13 cellular contexts compared by ENCODE assay signal in genomic region chr12:113088971-113089756, GRCh38. TPM values are rescaled to one million over a fixed set of nuclear protein-coding genes. Genes with fewer than 3 reads are reported as not detected.
A peak's percentile ranks its signal among the peaks of the same experiment; 100 is the strongest.
DNase-seq lines count a peak whose midpoint lies in the region; ATAC-seq and FAIRE-seq lines count a peak whose summit lies in the region.
"Had no signal": no experiment of that assay in that cellular context is flagged by ENCODE, and none has a peak within 500 bp of the region (broad histone marks: within the 10 kb centered on the region; RNA-seq: fewer than 3 reads in every experiment).

No MANE protein-coding gene starts in this region.

- H3K4me3 Mint-ChIP-seq in T-cell = peak overlapping the region; percentile 21 to 75 (median 55)

- peak in 31 of 34 experiments; percentile 23 to 57 (median 33) for DNase-seq in T-cell
- DNase-seq in activated T-cell treated with anti-CD3 and anti-CD28 coated beads, Interleukin-2, amount 50 U/mL, for 48 hours = peak; percentile 76 to 80
- peak; percentile 37 for DNase-seq in small intestine
- DNase-seq in islet precursor cell = no peak
- DNase-seq: foreskin keratinocyte, mesenchymal stem cell had no signal

- 57 to 70% (median 68%) methylated on average over 13 of the region's 13 CpGs for WGBS in small intestine, 3 donors

- H3K4me1 Mint-ChIP-seq in T-cell = peaks cover 83 to 94% (median 94%) of the 10 kb centered on the region in 3 donors

- H3K27ac Mint-ChIP-seq in T-cell = peak overlapping the region; percentile 69 to 95

- H3K27ac ChIP-seq in BLaER1 = peak overlapping the region; percentile 8; the same call in 1 of the 2 replicates
- H3K27ac ChIP-seq in small intestine (ENCODE audit: low read depth in 1 of 2, low read length in 1 of 2) = peak overlapping the region; percentile 55 to 66
- H3K27ac ChIP-seq: A549, foreskin keratinocyte, HL-60, SJSA1 had no signal

- H4K20me1 ChIP-seq in BLaER1 = peaks cover 53% of the 10 kb centered on the region; the same call in 1 of the 2 replicates

- 0 out of 2 replicates have a peak overlapping the region, but pooled peaks have one; percentile 2 for H3K9ac ChIP-seq in BLaER1

- CTCF ChIA-PET in T-cell (lab: Charles Lee) = interaction anchor here in 1 of 2 donors (0.6 to 1.3 kb wide), 2 partner anchors 41 to 101 kb away, joined by 3 to 11 read pairs; no protein-coding TSS in a partner anchor

- FAIRE-seq in small intestine (lab: Jason Lieb, UNC) = no peak
- FAIRE-seq: A549 had no signal

- H3K27me3 ChIP-seq in BLaER1 (no peaks in the 10 kb centered on the region), small intestine (ENCODE audit: control insufficient read depth in 2 of 2, insufficient read depth in 2 of 2, low read length in 2 of 2) (no peaks in the 10 kb centered on the region)
- H3K27me3 ChIP-seq: SJSA1 had no signal

- H3K36me3 ChIP-seq in BLaER1 (peaks cover 29% of the 10 kb centered on the region; the same call in 1 of the 2 replicates), small intestine (ENCODE audit: control insufficient read depth in 2 of 2, insufficient read depth in 2 of 2, low read length in 2 of 2) (no peaks in the 10 kb centered on the region)
- H3K36me3 ChIP-seq: SJSA1 had no signal

- no peaks in the 10 kb centered on the region for H3K9me3 Mint-ChIP-seq in T-cell

- peak; percentile 50 to 64 (median 59) for ATAC-seq in T-cell (replicated peaks in 1 of 4)
- no peak for ATAC-seq in HG02759 (IDR thresholded peaks at IDR 0.05; ENCODE audit: unreplicated experiment)
- no peak for ATAC-seq in GM19452 (IDR thresholded peaks at IDR 0.05; ENCODE audit: unreplicated experiment)
- ATAC-seq in HG02588 (IDR thresholded peaks at IDR 0.05; ENCODE audit: unreplicated experiment) = no peak
- ATAC-seq: A549, foreskin keratinocyte had no signal

- peaks cover 89% of the 10 kb centered on the region for H3K4me1 ChIP-seq in BLaER1
- no peaks in the 10 kb centered on the region for H3K4me1 ChIP-seq in small intestine (ENCODE audit: control insufficient read depth in 2 of 2, insufficient read depth in 1 of 2, low read depth in 1 of 2, low read length in 1 of 2)
- H3K4me1 ChIP-seq: foreskin keratinocyte, SJSA1 had no signal

- no peaks in the 10 kb centered on the region for H3K27me3 Mint-ChIP-seq in T-cell

- POLR2A ChIA-PET in T-cell (lab: Charles Lee) = no interaction called here

- no peak overlapping the region for H3K4me3 ChIP-seq in BLaER1
- no peak overlapping the region for H3K4me3 ChIP-seq in small intestine (ENCODE audit: low read depth in 1 of 2, low read length in 2 of 2)
- H3K4me3 ChIP-seq: A549, SJSA1 had no signal

- no peaks in the 10 kb centered on the region for H3K36me3 Mint-ChIP-seq in T-cell

- no peaks in the 10 kb centered on the region for H3K9me3 ChIP-seq in BLaER1
- H3K9me3 ChIP-seq in small intestine (ENCODE audit: control insufficient read depth, low read depth) = no peaks in the 10 kb centered on the region
- H3K9me3 ChIP-seq: A549, SJSA1 had no signal

- peak overlapping the region; percentile 74 for H3K4me2 ChIP-seq in BLaER1
- H3K4me2 ChIP-seq: A549 had no signal

RNA-seq across cellular contexts. Expression of gene DTX1, which starts 32.6 kb away (rescaled TPM):
- total RNA-seq in T-cell = 10 to 100 TPM in 3 of 5 donors, 1 to 10 TPM in 2; 5.6 to 12.0 (median 10.4) TPM
- 1 to 10 TPM in 2 of 3 donors, under 1 TPM in 1; 0.45 to 4.8 (median 4.3) TPM for polyA plus RNA-seq in small intestine
- total RNA-seq: foreskin keratinocyte, SJSA1 had no signal
- polyA plus RNA-seq: foreskin keratinocyte had no signal

RNA-seq across cellular contexts. Expression of gene RASAL1, which starts 46.4 kb away (rescaled TPM):
- total RNA-seq in T-cell = 1 to 10 TPM in 2 of 5 donors, under 1 TPM in 3; 0.43 to 2.9 (median 0.85) TPM
- polyA plus RNA-seq in small intestine = under 1 TPM in 2 of 3 donors, not detected in 1; 0.16 to 0.81 TPM
- total RNA-seq: SJSA1 had no signal
- polyA plus RNA-seq: foreskin keratinocyte had no signal

Comparison
In these comparisons a context has a peak if more than half of its experiments do, and no peak if none do; other contexts are left out.
1. ATAC-seq: peak in T-cell (4 of 4); none in HG02759 (single experiment), GM19452 (single experiment) and HG02588 (single experiment).